30 cellular contexts compared by ENCODE assay signal in the genomic region with DNA sequence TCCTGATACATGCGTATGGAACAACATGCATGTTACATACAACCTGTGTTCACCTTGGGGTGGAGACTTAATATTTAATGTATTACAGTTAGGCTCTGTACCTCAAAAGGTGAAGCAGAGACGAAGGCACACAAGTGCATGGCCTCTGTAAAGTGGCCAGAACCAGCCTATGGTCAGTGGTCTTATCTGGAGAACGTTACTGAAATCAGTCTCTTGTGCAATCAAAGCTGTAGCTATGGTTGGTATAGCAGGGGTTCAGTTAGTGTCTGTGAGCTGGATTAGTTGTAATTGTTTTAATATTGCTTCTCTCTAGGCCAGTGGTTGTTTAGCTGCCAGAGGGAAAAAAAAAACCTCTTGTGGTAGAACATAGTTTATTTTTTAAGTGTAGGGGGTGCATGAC. TPM values are rescaled to one million over a fixed set of nuclear protein-coding genes. Genes with fewer than 3 reads are reported as not detected.
"Had no signal": no experiment of that assay in that cellular context is flagged by ENCODE, and none has a peak within 500 bp of the region (broad histone marks: within the 10 kb centered on the region; RNA-seq: fewer than 3 reads in every experiment).

No MANE protein-coding gene starts in this region.

- H3K4me3 Mint-ChIP-seq: stimulated activated naive B cell treated with anti-CD40 and anti-IgM and Interleukin-4, amounts not matched to agents 10 μg/mL and 1 μg/mL and 100 μg/mL, for 72 hours had no signal

- H3K36me3 ChIP-seq: left lung, pancreas, prostate gland, stomach, thyroid gland, transverse colon, upper lobe of left lung, vagina had no signal

- DNase-seq: hypothalamus; immature natural killer cell; kidney; left colon; left lung; midbrain; mucosa of descending colon; naive thymus-derived CD4-positive, alpha-beta T cell; nucleus accumbens; pancreas; posterior cingulate gyrus; retina; right cardiac atrium; stimulated activated CD4-positive, alpha-beta T cell treated with anti-CD3 and anti-CD28 coated beads, Interleukin-12 subunit alpha, Interleukin-12 subunit beta, amount 100 ng/mL, for 4 hours; stimulated activated CD4-positive, alpha-beta T cell treated with anti-CD3 and anti-CD28 coated beads, Interleukin-15, amount 100 ng/mL, for 24 hours; stimulated activated CD4-positive, alpha-beta T cell treated with anti-CD3 and anti-CD28 coated beads, Interleukin-2, amount 100 ng/mL, for 24 hours; stimulated activated CD4-positive, alpha-beta T cell treated with anti-CD3 and anti-CD28 coated beads, Interleukin-4, amount 100 ng/mL, for 1 hour; stimulated activated naive B cell treated with anti-CD40 and anti-IgM and Interleukin-4, amounts not matched to agents 10 μg/mL and 1 μg/mL and 100 μg/mL, for 72 hours; stimulated activated naive CD8-positive, alpha-beta T cell treated with anti-CD3 and anti-CD28 coated beads, Interleukin-15, Interleukin-2, amounts not matched to agents 100 U/mL and 50 U/mL, for 24 hours; stomach; testis; thyroid gland; transverse colon; upper lobe of left lung had no signal

- H3K27ac Mint-ChIP-seq: naive thymus-derived CD4-positive, alpha-beta T cell had no signal

- H3K9me3 Mint-ChIP-seq: immature natural killer cell had no signal

- H3K27ac ChIP-seq: pancreas, prostate gland, skin epidermis, stomach, testis, thyroid gland, transverse colon, upper lobe of left lung, vagina had no signal

- H3K27me3 ChIP-seq: left lung, pancreas, testis, thyroid gland, transverse colon, upper lobe of left lung, vagina had no signal

- ATAC-seq: left colon; left lung; mucosa of descending colon; naive thymus-derived CD4-positive, alpha-beta T cell; natural killer cell treated with Interleukin-12 subunit alpha and Interleukin-12 subunit beta and Interleukin-15 and Interleukin-18, amount 100 ng/mL, for 72 hours; pancreas; right cardiac atrium; sciatic nerve; stimulated activated naive B cell treated with anti-CD40 and anti-IgM and Interleukin-4, amounts not matched to agents 10 μg/mL and 1 μg/mL and 100 μg/mL, for 72 hours; stimulated activated naive CD8-positive, alpha-beta T cell treated with anti-CD3 and anti-CD28 coated beads, Interleukin-15, Interleukin-2, amounts not matched to agents 100 U/mL and 50 U/mL, for 24 hours had no signal

- H3K9me3 ChIP-seq: left lung, mucosa of descending colon, pancreas, prostate gland, stomach, testis, thyroid gland, transverse colon, upper lobe of left lung, vagina had no signal

- H3K4me1 ChIP-seq: prostate gland had no signal

- H3K4me3 ChIP-seq: lung, mucosa of descending colon, pancreas, prostate gland, skin epidermis, stomach, testis, thyroid gland, transverse colon, vagina had no signal

RNA-seq across cellular contexts. Expression of a gene that starts 48.6 kb away (rescaled TPM):
- total RNA-seq: stomach, vagina had no signal
